In genomic region chr17:6435968-6436367, GRCh38 we compare ENCODE assay signal across 9 cellular contexts. TPM values are rescaled to one million over a fixed set of nuclear protein-coding genes. Genes with fewer than 3 reads are reported as not detected.
DNase-seq lines count a peak whose midpoint lies in the region; ATAC-seq and TF ChIP-seq lines count a peak whose summit lies in the region.
"Had no signal": no experiment of that assay in that cellular context is flagged by ENCODE, and none has a peak within 500 bp of the region (broad histone marks: within the 10 kb centered on the region; RNA-seq: fewer than 3 reads in every experiment).

No MANE protein-coding gene starts in this region.

- peak; percentile 88 to 89 for ATAC-seq in activated naive CD4-positive, alpha-beta T cell treated with anti-CD3 and anti-CD28 coated beads, Interleukin-2, amount 50 U/mL, for 72 hours
- ATAC-seq in HG03196 (IDR thresholded peaks at IDR 0.05; ENCODE audit: unreplicated experiment), result no peak
- ATAC-seq in GM19397 (IDR thresholded peaks at IDR 0.05; ENCODE audit: unreplicated experiment), result no peak

- H3K9me3 Mint-ChIP-seq in activated naive CD4-positive, alpha-beta T cell treated with anti-CD3 and anti-CD28 coated beads, Interleukin-2, amount 50 U/mL, for 72 hours, result peaks cover 4 to 8% of the 10 kb centered on the region in 2 donors

- H3K9me3 ChIP-seq in Karpas-422 (ENCODE audit: low read length), result peaks cover under 1% of the 10 kb centered on the region; the same call in 1 of the 2 replicates
- H3K9me3 ChIP-seq in SK-N-SH, result no peaks in the 10 kb centered on the region
- H3K9me3 ChIP-seq in cardiac muscle cell (ENCODE audit: low read depth), result no peaks in the 10 kb centered on the region

- H3F3A ChIP-seq in SK-N-SH (replicated peaks; ENCODE audit: insufficient read depth), result no peaks in the 10 kb centered on the region

- H3K9me2 ChIP-seq in Karpas-422 (replicated peaks; ENCODE audit: insufficient read depth, low read length) (no peaks in the 10 kb centered on the region), SK-N-SH (no peaks in the 10 kb centered on the region)

- H3K4me2 ChIP-seq in Karpas-422 (ENCODE audit: low read depth, low read length, poor library complexity, severe bottlenecking) (no peak overlapping the region), SK-N-SH (no peak overlapping the region)

- no peak for TF ChIP-seq EP300 in SK-N-SH (IDR thresholded peaks at IDR 0.05; ENCODE audit: borderline replicate concordance in 1 of 2, low read depth in 1 of 2, low read length in 1 of 2)

- TF ChIP-seq CTCF in SK-N-SH (IDR thresholded peaks at IDR 0.05) (peak; percentile 74), cardiac muscle cell (IDR thresholded peaks at IDR 0.05; ENCODE audit: low read depth, low read length) (peak; percentile 79)

- no peaks in the 10 kb centered on the region for H4K20me1 ChIP-seq in Karpas-422 (ENCODE audit: insufficient read depth, low read depth, low read length)
- no peaks in the 10 kb centered on the region for H4K20me1 ChIP-seq in SK-N-SH (ENCODE audit: insufficient read depth)

- no peak overlapping the region for H3K27ac Mint-ChIP-seq in activated naive CD4-positive, alpha-beta T cell treated with anti-CD3 and anti-CD28 coated beads, Interleukin-2, amount 50 U/mL, for 72 hours
- H3K27ac Mint-ChIP-seq: activated naive CD8-positive, alpha-beta T cell had no signal

- H3K27me3 ChIP-seq in Karpas-422 (ENCODE audit: low read length) (no peaks in the 10 kb centered on the region), SK-N-SH (ENCODE audit: insufficient read depth) (peaks cover 15% of the 10 kb centered on the region; the same call in 1 of the 2 replicates), cardiac muscle cell (peaks cover 9% of the 10 kb centered on the region)

- H3K4me3 ChIP-seq in Karpas-422 (ENCODE audit: low read length), result no peak overlapping the region
- no peak overlapping the region; a peak in 1 of 4 replicates for H3K4me3 ChIP-seq in SK-N-SH (ENCODE audit: low read depth in 2 of 2, low read length in 1 of 2)
- no peak overlapping the region for H3K4me3 ChIP-seq in cardiac muscle cell

- no peak overlapping the region for H3K27ac ChIP-seq in Karpas-422 (ENCODE audit: low read length)
- no peak overlapping the region for H3K27ac ChIP-seq in SK-N-SH (ENCODE audit: low read depth in 2 of 2, low read length in 1 of 2)
- no peak overlapping the region for H3K27ac ChIP-seq in cardiac muscle cell

- TF ChIP-seq RAD21 in SK-N-SH (IDR thresholded peaks at IDR 0.05; ENCODE audit: low read length), result peak; percentile 82

- H2AFZ ChIP-seq in Karpas-422 (ENCODE audit: low read length) (no peak overlapping the region), SK-N-SH (ENCODE audit: low read depth) (no peak overlapping the region)

- POLR2A ChIA-PET in SK-N-SH (lab: Yijun Ruan, JAX), result no interaction called here

- 21% methylated on average over 8 of the region's 9 CpGs for whole genome bisulfite sequencing in SK-N-SH (ENCODE audit: low lambda C conversion rate)

- H3K79me2 ChIP-seq in Karpas-422 (ENCODE audit: low read length), result no peaks in the 10 kb centered on the region
- no peaks in the 10 kb centered on the region for H3K79me2 ChIP-seq in SK-N-SH (ENCODE audit: insufficient read depth)

- H3K36me3 ChIP-seq in Karpas-422 (ENCODE audit: insufficient read depth, low read length) (0 out of 2 replicates have a peak, but pooled peaks cover 3% of the 10 kb centered on the region), SK-N-SH (replicated peaks in 1 of 2; ENCODE audit: control insufficient read depth in 1 of 2, insufficient read depth in 2 of 2, low read length in 1 of 2) (no peaks in the 10 kb centered on the region), cardiac muscle cell (no peaks in the 10 kb centered on the region)

- peaks cover 6% of the 10 kb centered on the region for H3K4me1 ChIP-seq in Karpas-422 (ENCODE audit: low read length)
- H3K4me1 ChIP-seq in SK-N-SH (ENCODE audit: control insufficient read depth in 1 of 2, insufficient read depth in 2 of 2, low read depth in 1 of 2, low read length in 1 of 2), result no peaks in the 10 kb centered on the region
- H3K4me1 ChIP-seq in cardiac muscle cell (ENCODE audit: low read depth), result no peaks in the 10 kb centered on the region

- DNase-seq in EH (ENCODE audit: low read depth) (peak; percentile 73), Karpas-422 (peak; percentile 83), SK-N-SH (peak; percentile 84), cardiac muscle cell (ENCODE audit: low read depth in 1 of 2, low spot score in 1 of 2) (peak; percentile 77 to 81), renal cortical epithelial cell (ENCODE audit: low read depth) (peak; percentile 42)
- peak in 1 of 2 donors; percentile 56 for DNase-seq in activated naive CD4-positive, alpha-beta T cell treated with anti-CD3 and anti-CD28 coated beads, Interleukin-2, amount 50 U/mL, for 72 hours (ENCODE audit: low spot score in 2 of 2)

- H3K9ac ChIP-seq in Karpas-422 (ENCODE audit: low read length) (no peak overlapping the region), SK-N-SH (no peak overlapping the region)

- H3K36me3 Mint-ChIP-seq in activated naive CD4-positive, alpha-beta T cell treated with anti-CD3 and anti-CD28 coated beads, Interleukin-2, amount 50 U/mL, for 72 hours, result peaks cover 9% of the 10 kb centered on the region in 2 donors
- H3K36me3 Mint-ChIP-seq: activated naive CD8-positive, alpha-beta T cell had no signal

- CTCF ChIA-PET in SK-N-SH (lab: Yijun Ruan, JAX), result interaction anchor here (0.6 to 2.7 kb wide), 22 partner anchors 9 to 931 kb away, joined by 3 to 19 read pairs (median 4); partner anchors contain the start of genes NLRP1 and PIMREG

TF ChIP-seq in SK-N-SH, 30 proteins besides CTCF, POLR2A, EP300 and RAD21:
- TF ChIP-seq SMC3 (IDR thresholded peaks at IDR 0.05; ENCODE audit: low read depth, low read length), result peak; percentile 60; the same call in 1 of the 2 replicates
- no peak for TF ChIP-seq JUND (IDR thresholded peaks at IDR 0.05)
- no peak for TF ChIP-seq RCOR1 (IDR thresholded peaks at IDR 0.05; ENCODE audit: low read length)

RNA-seq across cellular contexts. Expression of gene AIPL1, which starts 1.0 kb away (rescaled TPM):
- not detected in 2 replicates for total RNA-seq in Karpas-422 (2014; rRNA removed; shearing (Covaris generic); ENCODE audit: low replicate concordance)
- not detected in 2 replicates for polyA plus RNA-seq in SK-N-SH (2012; rRNA removed)
- polyA plus RNA-seq in SK-N-SH (2012; cell fraction: cytosol; rRNA removed), result not detected in 2 replicates
- not detected in 2 replicates for polyA plus RNA-seq in SK-N-SH (2012; cell fraction: nucleus; rRNA removed)
- not detected for total RNA-seq in activated naive CD4-positive, alpha-beta T cell treated with anti-CD3 and anti-CD28 coated beads, Interleukin-2, amount 50 U/mL, for 72 hours
- total RNA-seq in cardiac muscle cell, result not detected in 2 replicates
- not detected in 2 replicates for polyA plus RNA-seq in cardiac muscle cell
- not detected in 2 replicates for total RNA-seq in renal cortical epithelial cell

RNA-seq across cellular contexts. Expression of gene PIMREG, which starts 8.3 kb away (rescaled TPM):
- not detected in 2 replicates for total RNA-seq in Karpas-422 (2014; rRNA removed; shearing (Covaris generic); ENCODE audit: low replicate concordance)
- polyA plus RNA-seq in SK-N-SH (2012; rRNA removed) (17.2 and 19.6 TPM in 2 replicates), cardiac muscle cell (11.3 and 65.2 TPM in 2 replicates)
- 10.4 and 14.2 TPM in 2 replicates for polyA plus RNA-seq in SK-N-SH (2012; cell fraction: cytosol; rRNA removed)
- polyA plus RNA-seq in SK-N-SH (2012; cell fraction: nucleus; rRNA removed), result 15.5 and 18.9 TPM in 2 replicates
- 10 to 100 TPM; 13.0 to 13.1 TPM for total RNA-seq in activated naive CD4-positive, alpha-beta T cell treated with anti-CD3 and anti-CD28 coated beads, Interleukin-2, amount 50 U/mL, for 72 hours
- total RNA-seq in cardiac muscle cell (10.3 and 70.6 TPM in 2 replicates), renal cortical epithelial cell (0.40 and 17.2 TPM in 2 replicates)

Comparison
In these comparisons a context has a peak if more than half of its experiments do, and no peak if none do; other contexts are left out.
1. ATAC-seq: peak in activated naive CD4-positive, alpha-beta T cell treated with anti-CD3 and anti-CD28 coated beads, Interleukin-2, amount 50 U/mL, for 72 hours (2 of 2); none in HG03196 (single experiment) and GM19397 (single experiment).